Comparison of ENCODE assay signal across 1 cellular context in genomic region chr1:235533476-235534168, GRCh38.
TF ChIP-seq lines count a peak whose summit lies in the region.

No MANE protein-coding gene starts in this region.

TF ChIP-seq in K562, 482 proteins besides CTCF, POLR2A, EP300 and RAD21 (continued from another document):
- no peak for TF ChIP-seq DNMT1 (IDR thresholded peaks at IDR 0.05)
- no peak for TF ChIP-seq CSDE1 (IDR thresholded peaks at IDR 0.05)
- TF ChIP-seq, protein P1, sequence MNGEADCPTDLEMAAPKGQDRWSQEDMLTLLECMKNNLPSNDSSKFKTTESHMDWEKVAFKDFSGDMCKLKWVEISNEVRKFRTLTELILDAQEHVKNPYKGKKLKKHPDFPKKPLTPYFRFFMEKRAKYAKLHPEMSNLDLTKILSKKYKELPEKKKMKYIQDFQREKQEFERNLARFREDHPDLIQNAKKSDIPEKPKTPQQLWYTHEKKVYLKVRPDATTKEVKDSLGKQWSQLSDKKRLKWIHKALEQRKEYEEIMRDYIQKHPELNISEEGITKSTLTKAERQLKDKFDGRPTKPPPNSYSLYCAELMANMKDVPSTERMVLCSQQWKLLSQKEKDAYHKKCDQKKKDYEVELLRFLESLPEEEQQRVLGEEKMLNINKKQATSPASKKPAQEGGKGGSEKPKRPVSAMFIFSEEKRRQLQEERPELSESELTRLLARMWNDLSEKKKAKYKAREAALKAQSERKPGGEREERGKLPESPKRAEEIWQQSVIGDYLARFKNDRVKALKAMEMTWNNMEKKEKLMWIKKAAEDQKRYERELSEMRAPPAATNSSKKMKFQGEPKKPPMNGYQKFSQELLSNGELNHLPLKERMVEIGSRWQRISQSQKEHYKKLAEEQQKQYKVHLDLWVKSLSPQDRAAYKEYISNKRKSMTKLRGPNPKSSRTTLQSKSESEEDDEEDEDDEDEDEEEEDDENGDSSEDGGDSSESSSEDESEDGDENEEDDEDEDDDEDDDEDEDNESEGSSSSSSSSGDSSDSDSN (IDR thresholded peaks at IDR 0.05; ENCODE audit: borderline replicate concordance in 1 of 2, low read depth in 2 of 2, low read length in 2 of 2): no peak
- no peak for TF ChIP-seq CHD7 (IDR thresholded peaks at IDR 0.05; ENCODE audit: low read depth, low read length)
- TF ChIP-seq PATZ1 (CRISPR knock-in tag; IDR thresholded peaks at IDR 0.05; ENCODE audit: borderline replicate concordance): no peak
- no peak for TF ChIP-seq EWSR1 (IDR thresholded peaks at IDR 0.05; ENCODE audit: borderline replicate concordance, low read depth, partially characterized antibody)
- no peak for TF ChIP-seq TEAD4 (IDR thresholded peaks at IDR 0.05; ENCODE audit: low read length)
- no peak for TF ChIP-seq TEAD4 (CRISPR knock-in tag; IDR thresholded peaks at IDR 0.05; ENCODE audit: borderline replicate concordance)
- no peak for TF ChIP-seq ZNF512 (tag; IDR thresholded peaks at IDR 0.05)
- TF ChIP-seq GTF3C2 (IDR thresholded peaks at IDR 0.05; ENCODE audit: borderline replicate concordance, extremely low read depth, insufficient read length): no peak
